Comparison of ENCODE assay signal across 1 cellular context in genomic region chr1:219173758-219174671, GRCh38.
TF ChIP-seq lines count a peak whose summit lies in the region.

Gene LYPLAL1, plus strand, starts transcription at chr1:219173878. Its CDS starts 13 bp downstream, at chr1:219173891.

TF ChIP-seq in K562, 482 proteins besides CTCF, POLR2A, EP300 and RAD21 (continued from another document and continues in another):
- TF ChIP-seq AFF1 (IDR thresholded peaks at IDR 0.05; ENCODE audit: low read depth in 1 of 2, partially characterized antibody in 2 of 2), result peak in 1 of 2 experiments; percentile 59
- peak; percentile 64; the same call in 1 of the 2 replicates for TF ChIP-seq TOE1 (IDR thresholded peaks at IDR 0.05; ENCODE audit: borderline replicate concordance)
- no peak for TF ChIP-seq TOE1 (CRISPR knock-in tag; IDR thresholded peaks at IDR 0.05; ENCODE audit: borderline replicate concordance, low read depth)
- no peak for TF ChIP-seq MAFF (IDR thresholded peaks at IDR 0.05; ENCODE audit: low read length)
- no peak for TF ChIP-seq CBFA2T2 (conservative IDR thresholded peaks at IDR 0.05)
- TF ChIP-seq TRIM24 (IDR thresholded peaks at IDR 0.05), result 0 out of 4 replicates have a peak, but pooled peaks of 1 of the 2 experiments have one; percentile 13
- TF ChIP-seq ID3 (CRISPR knock-in tag; IDR thresholded peaks at IDR 0.05), result no peak
- TF ChIP-seq ID3 (tag; IDR thresholded peaks at IDR 0.05), result 0 out of 2 replicates have a peak, but pooled peaks have one; percentile 49
- TF ChIP-seq NEUROD1 (IDR thresholded peaks at IDR 0.05; ENCODE audit: borderline replicate concordance, low read depth, low read length, partially characterized antibody), result peak; percentile 55
- peak; percentile 82 for TF ChIP-seq OTX1 (CRISPR knock-in tag; IDR thresholded peaks at IDR 0.05)
- TF ChIP-seq NKRF (IDR thresholded peaks at IDR 0.05; ENCODE audit: borderline replicate concordance), result peak; percentile 42; the same call in 1 of the 2 replicates
- TF ChIP-seq CTBP1 (IDR thresholded peaks at IDR 0.05; ENCODE audit: borderline replicate concordance), result peak; percentile 82
- peak; percentile 74; the same call in 1 of the 2 replicates for TF ChIP-seq ZNF583 (CRISPR knock-in tag; IDR thresholded peaks at IDR 0.05)
- TF ChIP-seq ZNF316 (IDR thresholded peaks at IDR 0.05), result peak; percentile 45
- TF ChIP-seq POLR2H (tag; IDR thresholded peaks at IDR 0.05; ENCODE audit: low read depth), result peak; percentile 83
- peak; percentile 18; the same call in 1 of the 2 replicates for TF ChIP-seq NCOA1 (IDR thresholded peaks at IDR 0.05; ENCODE audit: low read depth)
- no peak for TF ChIP-seq NR2C2 (CRISPR knock-in tag; IDR thresholded peaks at IDR 0.05)
- peak; percentile 45; the same call in 1 of the 2 replicates for TF ChIP-seq NR2C2 (tag; IDR thresholded peaks at IDR 0.05)
- TF ChIP-seq ELF1 (tag; IDR thresholded peaks at IDR 0.05), result peak; percentile 58; the same call in 1 of the 2 replicates
- TF ChIP-seq KDM5B (IDR thresholded peaks at IDR 0.05; ENCODE audit: insufficient replicate concordance, low read depth, low read length), result peak; percentile 89
- no peak for TF ChIP-seq ETV6 (IDR thresholded peaks at IDR 0.05; ENCODE audit: borderline replicate concordance in 1 of 2, low read depth in 2 of 2, low read length in 1 of 2)
- TF ChIP-seq ETV6 (CRISPR knock-in tag; IDR thresholded peaks at IDR 0.05; ENCODE audit: borderline replicate concordance), result 0 out of 2 replicates have a peak, but pooled peaks have one; percentile 67
- peak; percentile 41; the same call in 1 of the 2 replicates for TF ChIP-seq TARDBP (IDR thresholded peaks at IDR 0.05)
- TF ChIP-seq ARNT (IDR thresholded peaks at IDR 0.05), result peak; percentile 23 to 38; a peak in 1 of 4 replicates
- 0 out of 2 replicates have a peak, but pooled peaks have one; percentile 23 for TF ChIP-seq HDGF (IDR thresholded peaks at IDR 0.05)
- peak; percentile 26; the same call in 1 of the 2 replicates for TF ChIP-seq XRCC5 (IDR thresholded peaks at IDR 0.05; ENCODE audit: low read depth, low read length)
- TF ChIP-seq SP1 (CRISPR knock-in tag; IDR thresholded peaks at IDR 0.05), result peak; percentile 64
- TF ChIP-seq RREB1 (CRISPR knock-in tag; IDR thresholded peaks at IDR 0.05), result peak; percentile 93; the same call in 1 of the 2 replicates
- TF ChIP-seq THRB (CRISPR knock-in tag; conservative IDR thresholded peaks at IDR 0.05), result 0 out of 2 replicates have a peak, but pooled peaks have one; percentile 9
- peak; percentile 61; the same call in 1 of the 2 replicates for TF ChIP-seq POLR2AphosphoS2 (IDR thresholded peaks at IDR 0.05; ENCODE audit: low read length)
- TF ChIP-seq CEBPB (tag; IDR thresholded peaks at IDR 0.05), result peak; percentile 51
- TF ChIP-seq KLF13 (tag; IDR thresholded peaks at IDR 0.05; ENCODE audit: borderline replicate concordance, low read depth), result peak; percentile 63; the same call in 1 of the 2 replicates
- TF ChIP-seq RHOXF2B (CRISPR knock-in tag; conservative IDR thresholded peaks at IDR 0.05), result 0 out of 2 replicates have a peak, but pooled peaks have one; percentile 48
- peak; percentile 44; the same call in 1 of the 2 replicates for TF ChIP-seq SOX6 (IDR thresholded peaks at IDR 0.05)
- peak; percentile 56; the same call in 1 of the 2 replicates for TF ChIP-seq ZNF707 (CRISPR knock-in tag; conservative IDR thresholded peaks at IDR 0.05)
